Comparison of ENCODE assay signal across 1 cellular context in genomic region chr1:40383488-40384412, GRCh38.
TF ChIP-seq lines count a peak whose summit lies in the region.

No MANE protein-coding gene starts in this region.

TF ChIP-seq in K562, 482 proteins besides CTCF, POLR2A, EP300 and RAD21 (continued from another document and continues in another):
- TF ChIP-seq ZNF778 (CRISPR knock-in tag; IDR thresholded peaks at IDR 0.05) (no peak), ZNF143 (CRISPR knock-in tag; IDR thresholded peaks at IDR 0.05) (no peak; the same call in 1 of the 2 replicates), NFIX (CRISPR knock-in tag; IDR thresholded peaks at IDR 0.05; ENCODE audit: low read depth) (no peak), E4F1 (CRISPR knock-in tag; IDR thresholded peaks at IDR 0.05; ENCODE audit: borderline replicate concordance) (no peak), BCL6 (CRISPR knock-in tag; IDR thresholded peaks at IDR 0.05) (no peak), DNMT1 (IDR thresholded peaks at IDR 0.05) (peak; percentile 38; the same call in 1 of the 2 replicates), PHB (CRISPR knock-in tag; IDR thresholded peaks at IDR 0.05) (no peak), CCNT2 (IDR thresholded peaks at IDR 0.05; ENCODE audit: borderline replicate concordance, extremely low read depth, insufficient read length, low read depth, low read length) (no peak), KDM5B (IDR thresholded peaks at IDR 0.05; ENCODE audit: insufficient replicate concordance, low read depth, low read length) (peak; percentile 29), COPS2 (conservative IDR thresholded peaks at IDR 0.05) (no peak), TFAM (CRISPR knock-in tag; conservative IDR thresholded peaks at IDR 0.05) (no peak), ZNF655 (CRISPR knock-in tag; IDR thresholded peaks at IDR 0.05) (no peak), ATF1 (CRISPR knock-in tag; IDR thresholded peaks at IDR 0.05) (no peak), ATF1 (tag; IDR thresholded peaks at IDR 0.05) (peak; percentile 42; the same call in 1 of the 2 replicates), ILK (tag; IDR thresholded peaks at IDR 0.05; ENCODE audit: borderline replicate concordance, low read depth) (no peak), RCOR1 (IDR thresholded peaks at IDR 0.05; ENCODE audit: borderline replicate concordance in 1 of 2, low read depth in 2 of 2, low read length in 2 of 2) (0 out of 4 replicates have a peak, but pooled peaks of 1 of the 2 experiments have one; percentile 15), BHLHE40 (IDR thresholded peaks at IDR 0.05; ENCODE audit: low read length) (no peak), RFX7 (CRISPR knock-in tag; IDR thresholded peaks at IDR 0.05) (no peak), ZSCAN29 (IDR thresholded peaks at IDR 0.05) (no peak), PHF20 (IDR thresholded peaks at IDR 0.05; ENCODE audit: partially characterized antibody) (no peak), HDAC2 (IDR thresholded peaks at IDR 0.05) (peak; percentile 39; the same call in 1 of the 2 replicates), SIN3A (IDR thresholded peaks at IDR 0.05; ENCODE audit: borderline replicate concordance in 2 of 2, control insufficient read depth in 1 of 2, low read depth in 2 of 2, low read length in 2 of 2) (peak in 1 of 2 experiments; percentile 74; a peak in 1 of 4 replicates), CBX2 (IDR thresholded peaks at IDR 0.05; ENCODE audit: insufficient read depth, low read length, poor library complexity, severe bottlenecking) (no peak), STAG1 (CRISPR knock-in tag; IDR thresholded peaks at IDR 0.05; ENCODE audit: borderline replicate concordance) (no peak), CREB3L1 (IDR thresholded peaks at IDR 0.05; ENCODE audit: borderline replicate concordance, low read depth) (no peak; the same call in 1 of the 2 replicates), ZBTB33 (CRISPR knock-in tag; IDR thresholded peaks at IDR 0.05) (no peak), NELFE (IDR thresholded peaks at IDR 0.05; ENCODE audit: insufficient read depth, insufficient read length) (no peak), CBFB (CRISPR knock-in tag; IDR thresholded peaks at IDR 0.05) (no peak), ZNF699 (CRISPR knock-in tag; IDR thresholded peaks at IDR 0.05; ENCODE audit: insufficient replicate concordance) (no peak), TCF3 (CRISPR knock-in tag; IDR thresholded peaks at IDR 0.05) (peak; percentile 88), ZNF717 (CRISPR knock-in tag; IDR thresholded peaks at IDR 0.05) (no peak), HINFP (tag; conservative IDR thresholded peaks at IDR 0.05; ENCODE audit: low read depth) (no peak), LARP7 (IDR thresholded peaks at IDR 0.05) (peak; percentile 73; the same call in 1 of the 2 replicates), KLF6 (CRISPR knock-in tag; IDR thresholded peaks at IDR 0.05; ENCODE audit: borderline replicate concordance) (0 out of 2 replicates have a peak, but pooled peaks have one; percentile 3), ZNF121 (CRISPR knock-in tag; conservative IDR thresholded peaks at IDR 0.05) (peak; percentile 99), ZNF124 (CRISPR knock-in tag; IDR thresholded peaks at IDR 0.05) (no peak), SMARCC2 (IDR thresholded peaks at IDR 0.05; ENCODE audit: low read depth) (peak; percentile 82; the same call in 1 of the 2 replicates), ZNF134 (CRISPR knock-in tag; conservative IDR thresholded peaks at IDR 0.05) (no peak), GTF2A2 (tag; IDR thresholded peaks at IDR 0.05) (no peak; the same call in 1 of the 2 replicates), RB1 (IDR thresholded peaks at IDR 0.05; ENCODE audit: low read depth) (no peak), ZBTB26 (CRISPR knock-in tag; IDR thresholded peaks at IDR 0.05) (no peak), STAT5A (IDR thresholded peaks at IDR 0.05; ENCODE audit: borderline replicate concordance, low read length) (peak; percentile 95), EHMT2 (IDR thresholded peaks at IDR 0.05) (peak; percentile 67), HOMEZ (CRISPR knock-in tag; IDR thresholded peaks at IDR 0.05) (no peak), KLF13 (tag; IDR thresholded peaks at IDR 0.05; ENCODE audit: borderline replicate concordance, low read depth) (no peak), TAL1 (IDR thresholded peaks at IDR 0.05) (peak; percentile 71), MED1 (CRISPR knock-in tag; IDR thresholded peaks at IDR 0.05; ENCODE audit: borderline replicate concordance) (no peak), ZNF407 (IDR thresholded peaks at IDR 0.05; ENCODE audit: low read depth) (no peak), HDGF (IDR thresholded peaks at IDR 0.05) (peak; percentile 79)
